Comparison of ENCODE assay signal across 2 cellular contexts in genomic region chr5:125199968-125200841, GRCh38.
TF ChIP-seq lines count a peak whose summit lies in the region.

No MANE protein-coding gene starts in this region.

TF ChIP-seq in liver, 16 proteins besides CTCF, POLR2A, EP300 and RAD21 (continued from another document):
- no peak for TF ChIP-seq REST (IDR thresholded peaks at IDR 0.05)
- no peak for TF ChIP-seq GABPA (IDR thresholded peaks at IDR 0.05 in 1 of 2, conservative IDR thresholded peaks at IDR 0.05 in 1 of 2)
- no peak for TF ChIP-seq EGR1 (IDR thresholded peaks at IDR 0.05; ENCODE audit: low read depth in 2 of 2)
- no peak for TF ChIP-seq NR2F2 (IDR thresholded peaks at IDR 0.05)
- no peak for TF ChIP-seq YY1 (IDR thresholded peaks at IDR 0.05)
- TF ChIP-seq SP1 (IDR thresholded peaks at IDR 0.05), result no peak
- TF ChIP-seq RXRA (IDR thresholded peaks at IDR 0.05), result no peak
- no peak for TF ChIP-seq ATF3 (IDR thresholded peaks at IDR 0.05)
- TF ChIP-seq HNF4G (IDR thresholded peaks at IDR 0.05), result no peak

TF ChIP-seq in HepG2, 621 proteins besides CTCF, POLR2A, EP300 and RAD21 (continued from another document):
- TF ChIP-seq LBX2 (CRISPR knock-in tag; IDR thresholded peaks at IDR 0.05; ENCODE audit: borderline replicate concordance), result no peak
